17 cellular contexts compared by ENCODE assay signal in genomic region chr1:80155371-80155770, GRCh38.
DNase-seq lines count a peak whose midpoint lies in the region; ATAC-seq and TF ChIP-seq lines count a peak whose summit lies in the region.
"Had no signal": no experiment of that assay in that cellular context is flagged by ENCODE, and none has a peak within 500 bp of the region (broad histone marks: within the 10 kb centered on the region; RNA-seq: fewer than 3 reads in every experiment).

No MANE protein-coding gene starts in this region.

- no peaks in the 10 kb centered on the region for H3K36me3 ChIP-seq in BE2C
- H3K36me3 ChIP-seq: BLaER1, ovary had no signal

- TF ChIP-seq CTCF in BE2C (IDR thresholded peaks at IDR 0.05; ENCODE audit: low read depth, low read length) (0 out of 2 replicates have a peak, but pooled peaks have one; percentile 7), WTC11 (IDR thresholded peaks at IDR 0.05) (no peak), GM13977 (IDR thresholded peaks at IDR 0.05; ENCODE audit: extremely low read depth, insufficient read depth, missing control alignments) (no peak)

- no peaks in the 10 kb centered on the region for H3K36me3 Mint-ChIP-seq in WTC11
- H3K36me3 Mint-ChIP-seq in activated CD4-positive, alpha-beta T cell treated with anti-CD3 and anti-CD28 coated beads, Interleukin-2, amount 10 ng/mL, durations not matched to agents 7 days and 5 days (ENCODE audit: low read depth), result no peaks in the 10 kb centered on the region
- H3K36me3 Mint-ChIP-seq: activated naive CD4-positive, alpha-beta T cell treated with anti-CD3 and anti-CD28 coated beads, Interleukin-2, amount 10 ng/mL, durations not matched to agents 7 days and 5 days; T-cell had no signal

- H3K27ac Mint-ChIP-seq in WTC11, result peak overlapping the region; percentile 51; the same call in 1 of the 2 replicates
- H3K27ac Mint-ChIP-seq in activated CD4-positive, alpha-beta T cell treated with anti-CD3 and anti-CD28 coated beads, Interleukin-2, amount 10 ng/mL, durations not matched to agents 7 days and 5 days, result no peak overlapping the region
- H3K27ac Mint-ChIP-seq: activated naive CD4-positive, alpha-beta T cell treated with anti-CD3 and anti-CD28 coated beads, Interleukin-2, amount 10 ng/mL, durations not matched to agents 7 days and 5 days; T-cell had no signal

- CTCF ChIA-PET in WTC11 (lab: Charles Lee), result interaction anchor here (0.6 to 1.2 kb wide), 5 partner anchors 16 to 659 kb away, joined by 3 to 5 read pairs (median 4); no protein-coding TSS in a partner anchor
- CTCF ChIA-PET in activated CD4-positive, alpha-beta T cell treated with anti-CD3 and anti-CD28 coated beads, Interleukin-2, amount 10 ng/mL, durations not matched to agents 7 days and 5 days (lab: Charles Lee), result no interaction called here

- H3K4me1 Mint-ChIP-seq in WTC11, result peaks cover 35% of the 10 kb centered on the region
- H3K4me1 Mint-ChIP-seq in activated CD4-positive, alpha-beta T cell treated with anti-CD3 and anti-CD28 coated beads, Interleukin-2, amount 10 ng/mL, durations not matched to agents 7 days and 5 days, result no peaks in the 10 kb centered on the region
- H3K4me1 Mint-ChIP-seq: activated naive CD4-positive, alpha-beta T cell treated with anti-CD3 and anti-CD28 coated beads, Interleukin-2, amount 10 ng/mL, durations not matched to agents 7 days and 5 days; T-cell had no signal

- no peaks in the 10 kb centered on the region for H3K9me3 ChIP-seq in BE2C
- H3K9me3 ChIP-seq: BLaER1, ovary had no signal

- no peaks in the 10 kb centered on the region for H3K27me3 ChIP-seq in BE2C
- H3K27me3 ChIP-seq: BLaER1, ovary had no signal

- peaks cover 17% of the 10 kb centered on the region for H3K9me3 Mint-ChIP-seq in WTC11
- peaks cover 13% of the 10 kb centered on the region for H3K9me3 Mint-ChIP-seq in activated CD4-positive, alpha-beta T cell treated with anti-CD3 and anti-CD28 coated beads, Interleukin-2, amount 10 ng/mL, durations not matched to agents 7 days and 5 days

- no peak overlapping the region for H3K4me3 ChIP-seq in BE2C (ENCODE audit: low read depth, low read length)
- H3K4me3 ChIP-seq: BLaER1, lung, ovary had no signal

- no peak overlapping the region for H3K4me3 Mint-ChIP-seq in WTC11
- no peak overlapping the region for H3K4me3 Mint-ChIP-seq in activated CD4-positive, alpha-beta T cell treated with anti-CD3 and anti-CD28 coated beads, Interleukin-2, amount 10 ng/mL, durations not matched to agents 7 days and 5 days
- H3K4me3 Mint-ChIP-seq: activated naive CD4-positive, alpha-beta T cell treated with anti-CD3 and anti-CD28 coated beads, Interleukin-2, amount 10 ng/mL, durations not matched to agents 7 days and 5 days; T-cell had no signal

- in situ Hi-C loops in GM13977 (cut with MboI; ENCODE audit: low pct_unique_long_range_greater_than_20kb, low sequenced_read_pairs, unreplicated experiment), result no loop called here

- ATAC-seq in WTC11, result peak; percentile 85
- no peak for ATAC-seq in HG03432 (IDR thresholded peaks at IDR 0.05; ENCODE audit: unreplicated experiment)
- no peak for ATAC-seq in GM19324 (IDR thresholded peaks at IDR 0.05; ENCODE audit: low FRiP score, unreplicated experiment)
- ATAC-seq: HepG2, T-cell had no signal

- DNase-seq in BE2C (no peak), HS-27A (ENCODE audit: low read depth) (peak; percentile 11), WTC11 (ENCODE audit: low spot score) (no peak), kidney tubule cell (ENCODE audit: low spot score) (peak; percentile 16), GM13977 (ENCODE audit: low spot score) (no peak)
- no peak for DNase-seq in activated CD4-positive, alpha-beta T cell treated with anti-CD3 and anti-CD28 coated beads, Interleukin-2, amount 10 ng/mL, durations not matched to agents 7 days and 5 days
- DNase-seq: activated CD4-positive, alpha-beta T cell treated with anti-CD3 and anti-CD28 coated beads, Interleukin-2, amount 50 U/mL, for 48 hours; activated naive CD4-positive, alpha-beta T cell treated with anti-CD3 and anti-CD28 coated beads, Interleukin-2, amount 10 ng/mL, durations not matched to agents 7 days and 5 days; cortex of kidney; NCI-H146; ovary; T-cell had no signal

- no peaks in the 10 kb centered on the region for H3K4me1 ChIP-seq in BE2C
- H3K4me1 ChIP-seq: BLaER1 had no signal

- POLR2A ChIA-PET in WTC11 (lab: Charles Lee), result interaction anchor here (0.6 kb wide), 1 partner anchor 75 kb away, joined by 4 read pairs; no protein-coding TSS in a partner anchor
- POLR2A ChIA-PET in activated CD4-positive, alpha-beta T cell treated with anti-CD3 and anti-CD28 coated beads, Interleukin-2, amount 10 ng/mL, durations not matched to agents 7 days and 5 days (lab: Charles Lee), result no interaction called here

- H3K27me3 Mint-ChIP-seq in WTC11 (ENCODE audit: low read depth), result no peaks in the 10 kb centered on the region
- no peaks in the 10 kb centered on the region for H3K27me3 Mint-ChIP-seq in activated CD4-positive, alpha-beta T cell treated with anti-CD3 and anti-CD28 coated beads, Interleukin-2, amount 10 ng/mL, durations not matched to agents 7 days and 5 days
- H3K27me3 Mint-ChIP-seq: activated naive CD4-positive, alpha-beta T cell treated with anti-CD3 and anti-CD28 coated beads, Interleukin-2, amount 10 ng/mL, durations not matched to agents 7 days and 5 days; T-cell had no signal

TF ChIP-seq in WTC11, 78 proteins besides CTCF, POLR2A, EP300 and RAD21:
- TF ChIP-seq, protein P1, sequence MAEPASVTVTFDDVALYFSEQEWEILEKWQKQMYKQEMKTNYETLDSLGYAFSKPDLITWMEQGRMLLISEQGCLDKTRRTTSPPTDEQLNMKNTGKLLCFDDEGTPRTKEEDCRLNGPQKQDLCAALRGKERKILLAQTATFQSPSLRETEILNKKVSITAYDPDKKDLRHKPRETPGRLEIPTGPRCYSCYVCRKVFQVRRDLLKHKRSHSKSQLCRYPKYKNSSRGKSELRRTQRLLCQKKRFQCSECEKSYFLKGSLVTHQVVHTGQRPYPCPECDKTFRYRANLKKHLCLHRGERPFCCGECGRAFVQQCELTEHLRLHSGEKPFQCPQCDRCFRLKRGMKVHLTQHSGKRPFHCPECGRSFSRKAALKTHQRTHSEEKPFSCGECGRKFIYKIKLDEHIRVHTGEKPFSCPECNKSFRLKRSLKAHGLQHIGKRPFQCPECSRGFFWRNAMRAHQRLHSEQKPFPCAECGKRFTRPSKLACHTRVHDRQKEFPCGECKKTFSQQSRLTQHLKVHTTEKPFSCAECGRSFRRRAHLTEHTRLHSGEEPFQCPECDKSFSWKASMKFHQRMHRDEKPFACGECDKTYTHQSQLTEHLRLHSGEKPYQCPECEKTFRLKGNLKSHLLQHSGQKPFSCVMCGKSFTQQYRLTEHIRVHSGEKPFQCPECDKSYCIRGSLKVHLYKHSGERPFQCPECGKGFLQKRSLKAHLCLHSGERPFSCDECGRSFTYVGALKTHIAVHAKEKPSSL (CRISPR knock-in tag; conservative IDR thresholded peaks at IDR 0.05), result no peak
- TF ChIP-seq RORB (CRISPR knock-in tag; IDR thresholded peaks at IDR 0.05), result no peak

Comparison
In these comparisons a context has a peak if more than half of its experiments do, and no peak if none do; other contexts are left out.
1. DNase-seq: peak in HS-27A (single experiment) and kidney tubule cell (single experiment); none in BE2C (single experiment), WTC11 (single experiment), GM13977 (single experiment) and activated CD4-positive, alpha-beta T cell treated with anti-CD3 and anti-CD28 coated beads, Interleukin-2, amount 10 ng/mL, durations not matched to agents 7 days and 5 days (single experiment).